In the genomic region with DNA sequence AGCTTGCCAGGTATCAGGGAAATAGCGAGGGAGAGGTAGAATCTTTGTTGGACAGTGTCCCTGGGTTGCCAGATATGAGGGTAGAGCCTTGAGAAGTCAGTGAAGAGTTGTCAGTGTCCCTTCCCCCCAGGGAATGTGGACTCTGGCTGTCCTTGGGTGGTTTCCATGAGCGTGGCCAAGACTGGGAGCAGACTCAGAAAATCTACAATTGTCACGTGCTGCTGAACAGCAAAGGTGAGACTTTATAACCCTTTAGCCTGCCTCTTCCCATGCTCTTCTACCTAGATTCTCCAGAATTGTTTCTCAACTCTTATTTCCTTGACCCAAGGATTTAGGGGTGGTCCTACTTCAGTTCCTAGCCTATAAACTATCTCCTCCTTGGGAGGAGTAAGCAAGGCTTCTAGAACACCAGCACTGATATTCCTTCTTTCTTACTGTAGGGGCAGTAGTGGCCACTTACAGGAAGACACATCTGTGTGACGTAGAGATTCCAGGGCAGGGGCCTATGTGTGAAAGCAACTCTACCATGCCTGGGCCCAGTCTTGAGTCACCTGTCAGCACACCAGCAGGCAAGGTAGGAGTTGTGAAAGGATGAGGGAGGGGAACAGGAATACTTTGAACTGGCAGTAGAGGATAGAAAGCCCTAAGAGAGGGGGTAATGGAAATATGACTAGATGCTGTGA, we compare ENCODE assay signal across 8 cellular contexts.
DNase-seq lines count a peak whose midpoint lies in the region; ATAC-seq and TF ChIP-seq lines count a peak whose summit lies in the region.

No MANE protein-coding gene starts in this region.

- TF ChIP-seq CTCF in GM12874 (IDR thresholded peaks at IDR 0.05; ENCODE audit: insufficient read depth, low read depth, low read length): peak; percentile 43

- peak; percentile 74 for DNase-seq in SKM-1 (lab: John Stamatoyannopoulos, UW; ENCODE audit: unreplicated experiment)
- peak; percentile 90 for DNase-seq in amniotic epithelial cell (ENCODE audit: low read depth)
- DNase-seq in iPS-NIHi11 (ENCODE audit: low spot score): peak; percentile 64
- DNase-seq in stimulated activated CD4-positive, alpha-beta T cell treated with anti-CD3 and anti-CD28 coated beads, Interleukin-1b, Interleukin-23, amount 100 ng/mL, for 4 hours (ENCODE audit: low read depth in 2 of 2): peak; percentile 29 to 45
- DNase-seq in NCI-H2029 treated with DMSO at 0.1 percent for 48 hours (lab: John Stamatoyannopoulos, UW): no peak

- ATAC-seq in HG03108 (IDR thresholded peaks at IDR 0.05; ENCODE audit: unreplicated experiment) (peak; percentile 40), HG02840 (IDR thresholded peaks at IDR 0.05; ENCODE audit: low FRiP score, unreplicated experiment) (no peak)
